In genomic region chr3:25967385-25967784, GRCh38 we compare ENCODE assay signal across 34 cellular contexts.
"Had no signal": no experiment of that assay in that cellular context is flagged by ENCODE, and none has a peak within 500 bp of the region (broad histone marks: within the 10 kb centered on the region; RNA-seq: fewer than 3 reads in every experiment).

No MANE protein-coding gene starts in this region.

- H3K4me3 ChIP-seq: ascending aorta had no signal

- H3K36me3 ChIP-seq: ascending aorta had no signal

- ATAC-seq: activated CD8-positive, alpha-beta memory T cell treated with anti-CD3 and anti-CD28 coated beads, Interleukin-2, amount 10 ng/mL, durations not matched to agents 7 days and 5 days; activated CD8-positive, alpha-beta T cell treated with anti-CD3 and anti-CD28 coated beads, Interleukin-2, amount 10 ng/mL, durations not matched to agents 7 days and 5 days; activated naive CD8-positive, alpha-beta T cell treated with anti-CD3 and anti-CD28 coated beads, Interleukin-2, amount 50 U/mL, for 24 hours had no signal

- H3K27ac ChIP-seq: ascending aorta, VCaP had no signal

- H3K27me3 ChIP-seq: ascending aorta had no signal

- H3K9me3 Mint-ChIP-seq: activated B cell treated with CpG ODN at 0.5 μM for 24 hours; activated CD4-positive, alpha-beta memory T cell treated with anti-CD3 and anti-CD28 coated beads for 36 hours; activated CD4-positive, alpha-beta T cell treated with anti-CD3 and anti-CD28 coated beads, Interleukin-2, amount 10 ng/mL, durations not matched to agents 24 days and 14 days; activated naive CD4-positive, alpha-beta T cell treated with anti-CD3 and anti-CD28 coated beads, Interleukin-2, amount 10 ng/mL, durations not matched to agents 7 days and 5 days; activated naive CD8-positive, alpha-beta T cell treated with anti-CD3 and anti-CD28 coated beads, Interleukin-2, amount 10 ng/mL, durations not matched to agents 7 days and 5 days; activated naive CD8-positive, alpha-beta T cell treated with anti-CD3 and anti-CD28 coated beads, Interleukin-2, amount 50 U/mL, for 24 hours; activated T-cell treated with anti-CD3 and anti-CD28 coated beads, Interleukin-2, amount 50 U/mL, for 24 hours; activated T-helper 2 cell treated with anti-CD3 and anti-CD28 coated beads, Interferon-gamma antibody, Interleukin-2, Interleukin-4, amounts not matched to agents 10 μg/mL and 5 μg/mL and 100 μg/mL, durations not matched to agents 14 hours and 24 hours and 36 hours; T-helper 1 cell treated with Interleukin-12 subunit alpha and Interleukin-12 subunit beta and Interleukin-4 antibody, amounts not matched to agents 30 μg/mL and 1 μg/mL, for 36 hours; T-helper 2 cell treated with Interferon-gamma antibody and Interleukin-4, amounts not matched to agents 5 μg/mL and 100 μg/mL, for 36 hours had no signal

- DNase-seq: activated B cell treated with CpG ODN at 0.5 μM for 24 hours; activated CD4-positive, alpha-beta memory T cell treated with anti-CD3 and anti-CD28 coated beads for 36 hours; activated CD4-positive, alpha-beta T cell treated with anti-CD3 and anti-CD28 coated beads for 4 hours; activated CD4-positive, alpha-beta T cell treated with anti-CD3 and anti-CD28 coated beads, Interleukin-2, amount 10 ng/mL, durations not matched to agents 24 days and 14 days; activated CD4-positive, alpha-beta T cell treated with anti-CD3 and anti-CD28 coated beads, Interleukin-2, amount 50 U/mL, for 1 hour; activated CD4-positive, alpha-beta T cell treated with anti-CD3 and anti-CD28 coated beads, Interleukin-2, amount 50 U/mL, for 4 hours; activated CD4-positive, CD25-positive, alpha-beta regulatory T cell treated with anti-CD3 and anti-CD28 coated beads, Interleukin-2, amount 50 U/mL, for 72 hours; activated CD8-positive, alpha-beta memory T cell treated with anti-CD3 and anti-CD28 coated beads for 24 hours; activated CD8-positive, alpha-beta memory T cell treated with anti-CD3 and anti-CD28 coated beads, Interleukin-2, amount 10 ng/mL, durations not matched to agents 7 days and 5 days; activated CD8-positive, alpha-beta memory T cell treated with anti-CD3 and anti-CD28 coated beads, Interleukin-2, amount 50 U/mL, for 48 hours; activated CD8-positive, alpha-beta T cell treated with anti-CD3 and anti-CD28 coated beads, Interleukin-2, amount 10 ng/mL, durations not matched to agents 7 days and 5 days; activated effector memory CD4-positive, alpha-beta T cell treated with Interleukin-2 at 50 U/mL for 16 hours; activated gamma-delta T cell; activated naive CD4-positive, alpha-beta T cell treated with anti-CD3 and anti-CD28 coated beads, Interleukin-2, amount 10 ng/mL, durations not matched to agents 7 days and 5 days; activated naive CD4-positive, alpha-beta T cell treated with Interleukin-2 at 50 U/mL for 16 hours; activated naive CD8-positive, alpha-beta T cell treated with anti-CD3 and anti-CD28 coated beads, Interleukin-2, amount 10 ng/mL, durations not matched to agents 7 days and 5 days; activated naive CD8-positive, alpha-beta T cell treated with anti-CD3 and anti-CD28 coated beads, Interleukin-2, amount 50 U/mL, for 24 hours; activated T-cell treated with anti-CD3 and anti-CD28 coated beads, Interleukin-2, amount 50 U/mL, for 24 hours; activated T-cell treated with anti-CD3 and anti-CD28 coated beads, Interleukin-2, amount 50 U/mL, for 48 hours; amygdala; anterior cingulate cortex; central memory CD4-positive, alpha-beta T cell; T-helper 1 cell; T-helper 2 cell; T-helper 9 cell had no signal

- H3K27me3 Mint-ChIP-seq: activated B cell treated with CpG ODN at 0.5 μM for 24 hours; activated CD4-positive, alpha-beta T cell treated with anti-CD3 and anti-CD28 coated beads, Interleukin-2, amount 10 ng/mL, durations not matched to agents 24 days and 14 days; activated CD8-positive, alpha-beta memory T cell treated with anti-CD3 and anti-CD28 coated beads, Interleukin-2, amount 10 ng/mL, durations not matched to agents 7 days and 5 days; activated naive CD4-positive, alpha-beta T cell treated with anti-CD3 and anti-CD28 coated beads, Interleukin-2, amount 10 ng/mL, durations not matched to agents 7 days and 5 days; activated naive CD8-positive, alpha-beta T cell; activated naive CD8-positive, alpha-beta T cell treated with anti-CD3 and anti-CD28 coated beads, Interleukin-2, amount 10 ng/mL, durations not matched to agents 7 days and 5 days; activated T-cell treated with anti-CD3 and anti-CD28 coated beads, Interleukin-2, amount 50 U/mL, for 24 hours; brain had no signal

- H3K36me3 Mint-ChIP-seq: activated CD4-positive, alpha-beta memory T cell treated with anti-CD3 and anti-CD28 coated beads for 36 hours; activated CD8-positive, alpha-beta memory T cell treated with anti-CD3 and anti-CD28 coated beads, Interleukin-2, amount 10 ng/mL, durations not matched to agents 7 days and 5 days; activated naive CD4-positive, alpha-beta T cell treated with anti-CD3 and anti-CD28 coated beads, Interleukin-2, amount 10 ng/mL, durations not matched to agents 7 days and 5 days; activated naive CD4-positive, alpha-beta T cell treated with anti-CD3 and anti-CD28 coated beads, Interleukin-2, amount 50 U/mL, for 24 hours; activated naive CD8-positive, alpha-beta T cell; activated naive CD8-positive, alpha-beta T cell treated with anti-CD3 and anti-CD28 coated beads, Interleukin-2, amount 10 ng/mL, durations not matched to agents 7 days and 5 days; brain had no signal

- H3K4me1 ChIP-seq: ascending aorta had no signal

- H3K4me1 Mint-ChIP-seq: activated B cell treated with CpG ODN at 0.5 μM for 24 hours; activated CD4-positive, alpha-beta T cell treated with anti-CD3 and anti-CD28 coated beads, Interleukin-2, amount 10 ng/mL, durations not matched to agents 24 days and 14 days; activated CD8-positive, alpha-beta memory T cell treated with anti-CD3 and anti-CD28 coated beads, Interleukin-2, amount 10 ng/mL, durations not matched to agents 7 days and 5 days; activated naive CD4-positive, alpha-beta T cell treated with anti-CD3 and anti-CD28 coated beads, Interleukin-2, amount 10 ng/mL, durations not matched to agents 7 days and 5 days; activated naive CD4-positive, alpha-beta T cell treated with anti-CD3 and anti-CD28 coated beads, Interleukin-2, amount 50 U/mL, for 24 hours; activated naive CD8-positive, alpha-beta T cell treated with anti-CD3 and anti-CD28 coated beads, Interleukin-2, amount 10 ng/mL, durations not matched to agents 7 days and 5 days; activated naive CD8-positive, alpha-beta T cell treated with anti-CD3 and anti-CD28 coated beads, Interleukin-2, amount 50 U/mL, for 24 hours; brain had no signal

- H3K4me3 Mint-ChIP-seq: activated B cell treated with CpG ODN at 0.5 μM for 24 hours; activated CD4-positive, alpha-beta memory T cell treated with anti-CD3 and anti-CD28 coated beads for 36 hours; activated CD4-positive, alpha-beta T cell treated with anti-CD3 and anti-CD28 coated beads, Interleukin-2, amount 10 ng/mL, durations not matched to agents 24 days and 14 days; activated CD8-positive, alpha-beta memory T cell treated with anti-CD3 and anti-CD28 coated beads, Interleukin-2, amount 10 ng/mL, durations not matched to agents 7 days and 5 days; activated CD8-positive, alpha-beta T cell treated with anti-CD3 and anti-CD28 coated beads, Interleukin-2, amount 10 ng/mL, durations not matched to agents 7 days and 5 days; activated naive CD4-positive, alpha-beta T cell treated with anti-CD3 and anti-CD28 coated beads, Interleukin-2, amount 10 ng/mL, durations not matched to agents 7 days and 5 days; activated naive CD4-positive, alpha-beta T cell treated with anti-CD3 and anti-CD28 coated beads, Interleukin-2, amount 50 U/mL, for 24 hours; activated naive CD8-positive, alpha-beta T cell; activated naive CD8-positive, alpha-beta T cell treated with anti-CD3 and anti-CD28 coated beads, Interleukin-2, amount 10 ng/mL, durations not matched to agents 7 days and 5 days; activated naive CD8-positive, alpha-beta T cell treated with anti-CD3 and anti-CD28 coated beads, Interleukin-2, amount 50 U/mL, for 24 hours; activated T-cell treated with anti-CD3 and anti-CD28 coated beads, Interleukin-2, amount 50 U/mL, for 24 hours; brain; T-helper 1 cell treated with Interleukin-12 subunit alpha and Interleukin-12 subunit beta and Interleukin-4 antibody, amounts not matched to agents 30 μg/mL and 1 μg/mL, for 36 hours; T-helper 2 cell treated with Interferon-gamma antibody and Interleukin-4, amounts not matched to agents 5 μg/mL and 100 μg/mL, for 36 hours had no signal

- H3K27ac Mint-ChIP-seq: activated B cell treated with CpG ODN at 0.5 μM for 24 hours; activated CD4-positive, alpha-beta memory T cell treated with anti-CD3 and anti-CD28 coated beads for 36 hours; activated CD4-positive, alpha-beta T cell treated with anti-CD3 and anti-CD28 coated beads, Interleukin-2, amount 10 ng/mL, durations not matched to agents 24 days and 14 days; activated CD8-positive, alpha-beta memory T cell treated with anti-CD3 and anti-CD28 coated beads, Interleukin-2, amount 10 ng/mL, durations not matched to agents 7 days and 5 days; activated CD8-positive, alpha-beta T cell treated with anti-CD3 and anti-CD28 coated beads, Interleukin-2, amount 10 ng/mL, durations not matched to agents 7 days and 5 days; activated naive CD4-positive, alpha-beta T cell treated with anti-CD3 and anti-CD28 coated beads, Interleukin-2, amount 10 ng/mL, durations not matched to agents 7 days and 5 days; activated naive CD4-positive, alpha-beta T cell treated with anti-CD3 and anti-CD28 coated beads, Interleukin-2, amount 50 U/mL, for 24 hours; activated naive CD8-positive, alpha-beta T cell; activated naive CD8-positive, alpha-beta T cell treated with anti-CD3 and anti-CD28 coated beads, Interleukin-2, amount 10 ng/mL, durations not matched to agents 7 days and 5 days; activated naive CD8-positive, alpha-beta T cell treated with anti-CD3 and anti-CD28 coated beads, Interleukin-2, amount 50 U/mL, for 24 hours; activated T-cell treated with anti-CD3 and anti-CD28 coated beads, Interleukin-2, amount 50 U/mL, for 24 hours; activated T-helper 2 cell treated with anti-CD3 and anti-CD28 coated beads, Interferon-gamma antibody, Interleukin-2, Interleukin-4, amounts not matched to agents 10 μg/mL and 5 μg/mL and 100 μg/mL, durations not matched to agents 14 hours and 24 hours and 36 hours; brain; T-helper 1 cell treated with Interleukin-12 subunit alpha and Interleukin-12 subunit beta and Interleukin-4 antibody, amounts not matched to agents 30 μg/mL and 1 μg/mL, for 36 hours; T-helper 2 cell treated with Interferon-gamma antibody and Interleukin-4, amounts not matched to agents 5 μg/mL and 100 μg/mL, for 36 hours had no signal

- H3K9me3 ChIP-seq: ascending aorta had no signal

- FAIRE-seq: TTC549 had no signal
